ENCODE assay signal across 8 cellular contexts in the genomic region with DNA sequence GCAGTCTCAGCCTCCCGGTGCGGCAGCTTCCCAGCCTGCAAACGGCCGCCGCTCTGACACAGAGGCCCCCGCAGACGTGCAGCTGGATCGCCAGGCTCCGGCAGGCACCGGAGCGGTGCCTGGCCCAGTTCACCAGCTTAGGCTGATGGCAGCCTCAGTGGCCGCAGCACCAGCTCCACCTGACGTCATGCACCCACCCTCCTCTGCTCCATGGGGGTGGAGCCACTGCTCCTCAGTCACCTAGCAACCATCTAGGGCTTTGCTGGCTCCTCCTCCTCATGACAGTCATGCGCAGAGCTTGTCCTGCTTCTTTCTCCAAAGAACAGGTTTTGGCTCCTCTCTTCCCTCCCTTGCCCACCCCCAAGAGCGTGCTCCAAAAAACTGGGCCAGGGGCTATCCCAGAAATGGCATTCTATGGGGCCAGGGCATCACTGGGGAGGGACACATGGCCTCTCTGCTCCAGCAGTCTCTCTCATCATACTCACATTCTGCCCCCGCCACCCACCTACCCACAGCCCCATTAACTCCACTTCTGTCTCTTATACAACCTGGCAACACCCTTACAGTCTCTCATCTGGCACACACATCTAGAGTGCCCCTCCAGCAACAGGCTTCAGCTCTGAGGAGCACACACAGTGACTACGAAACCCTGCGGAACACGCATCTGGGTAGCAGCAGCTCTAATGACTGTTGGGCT. TPM values are rescaled to one million over a fixed set of nuclear protein-coding genes. Genes with fewer than 3 reads are reported as not detected.
DNase-seq lines count a peak whose midpoint lies in the region; ATAC-seq and TF ChIP-seq lines count a peak whose summit lies in the region.

No MANE protein-coding gene starts in this region.

- H3K4me3 Mint-ChIP-seq in neural progenitor cell, result peak overlapping the region; percentile 90
- no peak overlapping the region for H3K4me3 Mint-ChIP-seq in stimulated activated effector memory CD8-positive, alpha-beta T cell treated with anti-CD3 and anti-CD28 coated beads, Interleukin-12 subunit alpha, Interleukin-12 subunit beta, amount 100 ng/mL, for 72 hours

- no peaks in the 10 kb centered on the region for H3K27me3 Mint-ChIP-seq in neural progenitor cell (ENCODE audit: insufficient read depth, low read depth)

- H3K9me3 Mint-ChIP-seq in neural progenitor cell, result no peaks in the 10 kb centered on the region
- no peaks in the 10 kb centered on the region for H3K9me3 Mint-ChIP-seq in stimulated activated effector memory CD8-positive, alpha-beta T cell treated with anti-CD3 and anti-CD28 coated beads, Interleukin-12 subunit alpha, Interleukin-12 subunit beta, amount 100 ng/mL, for 72 hours

- H3K4me2 ChIP-seq in neural progenitor cell, result peak overlapping the region; percentile 85

- H3K27ac ChIP-seq in neural progenitor cell, result peak overlapping the region; percentile 63

- ATAC-seq in HG02623 (IDR thresholded peaks at IDR 0.05; ENCODE audit: unreplicated experiment), result no peak
- ATAC-seq in stimulated activated effector memory CD8-positive, alpha-beta T cell treated with anti-CD3 and anti-CD28 coated beads, Interleukin-12 subunit alpha, Interleukin-12 subunit beta, amount 100 ng/mL, for 72 hours, result no peak

- H3K4me3 ChIP-seq in fibroblast of villous mesenchyme (ENCODE audit: low read depth, low read length) (peak overlapping the region; percentile 46), neural progenitor cell (peak overlapping the region; percentile 48)

- peaks cover 37% of the 10 kb centered on the region for H4K20me1 ChIP-seq in neural progenitor cell (ENCODE audit: low read depth)

- no peak for TF ChIP-seq CTCF in fibroblast of villous mesenchyme (IDR thresholded peaks at IDR 0.05; ENCODE audit: insufficient read depth, low read depth, low read length)
- no peak for TF ChIP-seq CTCF in neural progenitor cell (IDR thresholded peaks at IDR 0.05)

- peaks cover 23% of the 10 kb centered on the region for H3F3A ChIP-seq in neural progenitor cell (ENCODE audit: low read depth)

- no peak overlapping the region for H3K9ac ChIP-seq in neural progenitor cell

- peaks cover 38% of the 10 kb centered on the region for H3K4me1 ChIP-seq in neural progenitor cell

- peaks cover 33% of the 10 kb centered on the region for H3K4me1 Mint-ChIP-seq in neural progenitor cell
- peaks cover 50% of the 10 kb centered on the region for H3K4me1 Mint-ChIP-seq in stimulated activated effector memory CD8-positive, alpha-beta T cell treated with anti-CD3 and anti-CD28 coated beads, Interleukin-12 subunit alpha, Interleukin-12 subunit beta, amount 100 ng/mL, for 72 hours

- H2AFZ ChIP-seq in neural progenitor cell (replicated peaks), result peak overlapping the region; percentile 46

- no peaks in the 10 kb centered on the region for H3K36me3 ChIP-seq in neural progenitor cell

- peaks cover 59% of the 10 kb centered on the region for H3K79me2 ChIP-seq in neural progenitor cell (ENCODE audit: low read depth)

- peaks cover 25% of the 10 kb centered on the region for H3K36me3 Mint-ChIP-seq in neural progenitor cell
- peaks cover 38% of the 10 kb centered on the region for H3K36me3 Mint-ChIP-seq in stimulated activated effector memory CD8-positive, alpha-beta T cell treated with anti-CD3 and anti-CD28 coated beads, Interleukin-12 subunit alpha, Interleukin-12 subunit beta, amount 100 ng/mL, for 72 hours

- no peaks in the 10 kb centered on the region for H3K27me3 ChIP-seq in neural progenitor cell

- H3K9me3 ChIP-seq in neural progenitor cell (ENCODE audit: low read depth), result no peaks in the 10 kb centered on the region

- DNase-seq in EL (peak; percentile 68), NCI-H82 treated with DMSO at 0.1 percent for 48 hours (lab: John Stamatoyannopoulos, UW; ENCODE audit: unreplicated experiment) (peak; percentile 85), fibroblast of villous mesenchyme (ENCODE audit: low read depth) (peak; percentile 76), neural progenitor cell (ENCODE audit: low spot score) (peak; percentile 93), SIG-M5 treated with dmso at 0.1 percent for 504 hours (lab: John Stamatoyannopoulos, UW; ENCODE audit: unreplicated experiment) (no peak)
- DNase-seq in stimulated activated effector memory CD8-positive, alpha-beta T cell treated with anti-CD3 and anti-CD28 coated beads, Interleukin-12 subunit alpha, Interleukin-12 subunit beta, amount 100 ng/mL, for 72 hours (ENCODE audit: low spot score in 2 of 2), result no peak
- DNase-seq in activated CD8-positive, alpha-beta memory T cell treated with anti-CD3 and anti-CD28 coated beads for 24 hours, result no peak

- H3K27ac Mint-ChIP-seq in neural progenitor cell, result peak overlapping the region; percentile 91
- H3K27ac Mint-ChIP-seq in stimulated activated effector memory CD8-positive, alpha-beta T cell treated with anti-CD3 and anti-CD28 coated beads, Interleukin-12 subunit alpha, Interleukin-12 subunit beta, amount 100 ng/mL, for 72 hours, result no peak overlapping the region

RNA-seq across cellular contexts. Expression of gene DCTN1, which starts 5.5 kb away (rescaled TPM):
- total RNA-seq in fibroblast of villous mesenchyme (136 and 153 TPM in 2 replicates), neural progenitor cell (ENCODE audit: low replicate concordance) (100 and 134 TPM in 2 replicates)

RNA-seq across cellular contexts. Expression of gene SLC4A5, which starts 31.4 kb away (rescaled TPM):
- total RNA-seq in fibroblast of villous mesenchyme, result under 0.01 and 0.32 TPM in 2 replicates
- total RNA-seq in neural progenitor cell (ENCODE audit: low replicate concordance), result 1.7 and 2.0 TPM in 2 replicates

RNA-seq across cellular contexts. Expression of gene C2orf81, which starts 46.8 kb away (rescaled TPM):
- total RNA-seq in fibroblast of villous mesenchyme, result 0.86 and 1.3 TPM in 2 replicates
- total RNA-seq in neural progenitor cell (ENCODE audit: low replicate concordance), result 1.8 and 6.0 TPM in 2 replicates

RNA-seq across cellular contexts. Expression of gene WDR54, which starts 46.9 kb away (rescaled TPM):
- total RNA-seq in fibroblast of villous mesenchyme (28.9 and 43.8 TPM in 2 replicates), neural progenitor cell (ENCODE audit: low replicate concordance) (88.1 and 138 TPM in 2 replicates)

Comparison
In these comparisons a context has a peak if more than half of its experiments do, and no peak if none do; other contexts are left out.
1. DNase-seq: peak in EL (single experiment), NCI-H82 treated with DMSO at 0.1 percent for 48 hours (single experiment), fibroblast of villous mesenchyme (single experiment) and neural progenitor cell (single experiment); none in stimulated activated effector memory CD8-positive, alpha-beta T cell treated with anti-CD3 and anti-CD28 coated beads, Interleukin-12 subunit alpha, Interleukin-12 subunit beta, amount 100 ng/mL, for 72 hours (0 of 2), activated CD8-positive, alpha-beta memory T cell treated with anti-CD3 and anti-CD28 coated beads for 24 hours (single experiment) and SIG-M5 treated with dmso at 0.1 percent for 504 hours (single experiment).